21 cellular contexts compared by ENCODE assay signal in genomic region chr17:77498056-77498785, GRCh38.
DNase-seq lines count a peak whose midpoint lies in the region; ATAC-seq, FAIRE-seq and TF ChIP-seq lines count a peak whose summit lies in the region.
"Had no signal": no experiment of that assay in that cellular context is flagged by ENCODE, and none has a peak within 500 bp of the region (broad histone marks: within the 10 kb centered on the region; RNA-seq: fewer than 3 reads in every experiment).

No MANE protein-coding gene starts in this region.

- FAIRE-seq in kidney (lab: Jason Lieb, UNC): no peak
- FAIRE-seq: D721Med, frontal cortex, RCC 7860 had no signal

- no peaks in the 10 kb centered on the region for H3K9me3 ChIP-seq in kidney (ENCODE audit: control insufficient read depth in 1 of 2, low read length in 2 of 2)
- H3K9me3 ChIP-seq: BLaER1 treated with 17β-estradiol and CSF1 and Interleukin-3, amounts not matched to agents 10 nM and 100 nM; vagina had no signal

- H3K27ac ChIP-seq in kidney (ENCODE audit: low read depth in 2 of 2, low read length in 2 of 2): no peak overlapping the region
- H3K27ac ChIP-seq: vagina had no signal

- H3K36me3 ChIP-seq in GM06990 (ENCODE audit: control insufficient read depth, insufficient read depth, low read length) (peaks cover 37% of the 10 kb centered on the region), kidney (ENCODE audit: control insufficient read depth in 1 of 2, insufficient read depth in 2 of 2, low read length in 2 of 2) (peaks cover 8 to 9% of the 10 kb centered on the region in 2 donors)
- H3K36me3 ChIP-seq: cardiac muscle cell had no signal

- H3K9me3 Mint-ChIP-seq in activated CD8-positive, alpha-beta memory T cell treated with anti-CD3 and anti-CD28 coated beads, Interleukin-2, amount 10 ng/mL, durations not matched to agents 7 days and 5 days (ENCODE audit: low read depth): no peaks in the 10 kb centered on the region
- H3K9me3 Mint-ChIP-seq: naive thymus-derived CD8-positive, alpha-beta T cell; T-helper 2 cell treated with Interferon-gamma antibody and Interleukin-4, amounts not matched to agents 5 μg/mL and 100 μg/mL, for 36 hours; WTC11 had no signal

- intact Hi-C loops in kidney (cut with DNase I): no loop called here

- CTCF ChIA-PET in activated CD8-positive, alpha-beta memory T cell treated with anti-CD3 and anti-CD28 coated beads, Interleukin-2, amount 10 ng/mL, durations not matched to agents 7 days and 5 days (lab: Charles Lee): interaction anchor here (1.8 to 2.0 kb wide), 2 partner anchors 57 to 68 kb away, joined by 5 to 7 read pairs; no protein-coding TSS in a partner anchor

- peaks cover 0 to 3% of the 10 kb centered on the region in 2 donors for H3K4me1 ChIP-seq in kidney (ENCODE audit: control insufficient read depth in 1 of 2, insufficient read depth in 1 of 2, low read depth in 1 of 2, low read length in 2 of 2)

- H3K4me3 Mint-ChIP-seq in activated CD8-positive, alpha-beta memory T cell treated with anti-CD3 and anti-CD28 coated beads, Interleukin-2, amount 10 ng/mL, durations not matched to agents 7 days and 5 days: no peak overlapping the region
- H3K4me3 Mint-ChIP-seq: naive thymus-derived CD8-positive, alpha-beta T cell; T-helper 2 cell treated with Interferon-gamma antibody and Interleukin-4, amounts not matched to agents 5 μg/mL and 100 μg/mL, for 36 hours; WTC11 had no signal

- no peak for TF ChIP-seq CTCF in GM06990 (IDR thresholded peaks at IDR 0.05; ENCODE audit: insufficient read depth, low read length, poor library complexity, severe bottlenecking)
- TF ChIP-seq CTCF in kidney (IDR thresholded peaks at IDR 0.05; ENCODE audit: borderline replicate concordance, extremely low read depth, insufficient read depth): no peak

- H3K27me3 Mint-ChIP-seq in activated CD8-positive, alpha-beta memory T cell treated with anti-CD3 and anti-CD28 coated beads, Interleukin-2, amount 10 ng/mL, durations not matched to agents 7 days and 5 days: no peaks in the 10 kb centered on the region
- H3K27me3 Mint-ChIP-seq: naive thymus-derived CD8-positive, alpha-beta T cell had no signal

- H3K27ac Mint-ChIP-seq in activated CD8-positive, alpha-beta memory T cell treated with anti-CD3 and anti-CD28 coated beads, Interleukin-2, amount 10 ng/mL, durations not matched to agents 7 days and 5 days: no peak overlapping the region
- H3K27ac Mint-ChIP-seq: T-helper 2 cell treated with Interferon-gamma antibody and Interleukin-4, amounts not matched to agents 5 μg/mL and 100 μg/mL, for 36 hours; WTC11 had no signal

- H3K4me1 Mint-ChIP-seq in activated CD8-positive, alpha-beta memory T cell treated with anti-CD3 and anti-CD28 coated beads, Interleukin-2, amount 10 ng/mL, durations not matched to agents 7 days and 5 days: peaks cover 11% of the 10 kb centered on the region
- H3K4me1 Mint-ChIP-seq: WTC11 had no signal

- no peak overlapping the region for H3K9ac ChIP-seq in kidney (ENCODE audit: low read length in 2 of 2)

- no peak for ATAC-seq in activated CD8-positive, alpha-beta memory T cell treated with anti-CD3 and anti-CD28 coated beads, Interleukin-2, amount 10 ng/mL, durations not matched to agents 7 days and 5 days
- no peak for ATAC-seq in stimulated activated naive CD8-positive, alpha-beta T cell treated with anti-CD3 and anti-CD28 coated beads, Interleukin-15, Interleukin-2, amounts not matched to agents 100 U/mL and 50 U/mL, for 24 hours
- no peak for ATAC-seq in HG03139 (IDR thresholded peaks at IDR 0.05; ENCODE audit: unreplicated experiment)
- ATAC-seq: naive thymus-derived CD8-positive, alpha-beta T cell; WTC11 had no signal

- H3K4me3 ChIP-seq in GM06990 (replicated peaks; ENCODE audit: low read depth, low read length) (no peak overlapping the region), kidney (ENCODE audit: low read length in 2 of 2) (no peak overlapping the region)
- H3K4me3 ChIP-seq: BLaER1 treated with 17β-estradiol and CSF1 and Interleukin-3, amounts not matched to agents 10 nM and 100 nM; cardiac muscle cell; vagina had no signal

- H3K36me3 Mint-ChIP-seq in activated CD8-positive, alpha-beta memory T cell treated with anti-CD3 and anti-CD28 coated beads, Interleukin-2, amount 10 ng/mL, durations not matched to agents 7 days and 5 days: peaks cover 27% of the 10 kb centered on the region

- H3K27me3 ChIP-seq in GM06990 (replicated peaks; ENCODE audit: control insufficient read depth, insufficient read depth, low read length): no peaks in the 10 kb centered on the region
- H3K27me3 ChIP-seq: BLaER1 treated with 17β-estradiol and CSF1 and Interleukin-3, amounts not matched to agents 10 nM and 100 nM; cardiac muscle cell; vagina had no signal

- peak; percentile 46 for DNase-seq in activated CD8-positive, alpha-beta memory T cell treated with anti-CD3 and anti-CD28 coated beads, Interleukin-2, amount 50 U/mL, for 48 hours
- no peak for DNase-seq in activated CD8-positive, alpha-beta memory T cell treated with anti-CD3 and anti-CD28 coated beads, Interleukin-2, amount 10 ng/mL, durations not matched to agents 7 days and 5 days
- peak; percentile 6 for DNase-seq in GM06990 (ENCODE audit: extremely low read depth, insufficient read length)
- peak; percentile 65 for DNase-seq in kidney
- DNase-seq in stimulated activated naive CD8-positive, alpha-beta T cell treated with anti-CD3 and anti-CD28 coated beads, Interleukin-15, Interleukin-2, amounts not matched to agents 100 U/mL and 50 U/mL, for 24 hours: peak; percentile 1
- no peak for DNase-seq in stimulated activated CD4-positive, alpha-beta T cell treated with anti-CD3 and anti-CD28 coated beads, Interleukin-1b, Interleukin-23, amount 100 ng/mL, for 48 hours
- DNase-seq in NCI-H2171 treated with DMSO at 0.1 percent for 48 hours (lab: John Stamatoyannopoulos, UW): no peak
- DNase-seq: amygdala, NCI-H1092, NCI-H2081, NCI-H510A had no signal

Comparison
In these comparisons a context has a peak if more than half of its experiments do, and no peak if none do; other contexts are left out.
1. DNase-seq: peak in activated CD8-positive, alpha-beta memory T cell treated with anti-CD3 and anti-CD28 coated beads, Interleukin-2, amount 50 U/mL, for 48 hours (single experiment), GM06990 (single experiment), kidney (single experiment) and stimulated activated naive CD8-positive, alpha-beta T cell treated with anti-CD3 and anti-CD28 coated beads, Interleukin-15, Interleukin-2, amounts not matched to agents 100 U/mL and 50 U/mL, for 24 hours (single experiment); none in activated CD8-positive, alpha-beta memory T cell treated with anti-CD3 and anti-CD28 coated beads, Interleukin-2, amount 10 ng/mL, durations not matched to agents 7 days and 5 days (single experiment), stimulated activated CD4-positive, alpha-beta T cell treated with anti-CD3 and anti-CD28 coated beads, Interleukin-1b, Interleukin-23, amount 100 ng/mL, for 48 hours (single experiment) and NCI-H2171 treated with DMSO at 0.1 percent for 48 hours (single experiment).